1 cellular context compared by ENCODE assay signal in the genomic region with DNA sequence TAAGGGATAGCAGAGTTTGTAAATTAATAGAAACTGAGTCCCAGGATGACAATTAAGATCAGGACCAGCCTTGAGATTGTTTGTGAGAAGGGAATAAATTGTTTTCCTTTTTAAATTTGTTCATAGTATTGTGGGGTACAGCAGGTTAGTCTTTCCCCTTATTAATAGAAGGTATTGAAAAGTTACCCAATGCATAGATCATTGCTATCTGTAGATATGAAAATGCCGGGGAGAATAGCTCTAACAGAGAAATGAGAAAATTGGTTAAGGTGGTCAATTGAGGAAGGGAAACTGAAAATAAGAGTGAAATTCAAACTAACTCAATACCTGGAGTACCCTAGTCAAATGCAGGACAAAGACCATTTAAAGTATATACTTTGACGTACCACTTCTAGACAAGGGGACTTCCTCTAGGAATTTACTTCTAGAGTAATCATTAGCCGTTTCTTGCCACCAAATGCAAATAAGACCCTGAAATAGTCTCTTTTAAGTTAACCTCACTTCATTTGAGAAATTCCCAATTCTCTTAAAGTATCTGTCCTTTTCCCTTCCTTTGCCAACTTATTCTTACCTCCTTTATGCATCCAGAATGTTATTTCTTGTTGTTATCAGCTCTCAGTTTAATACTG.
A peak's percentile ranks its signal among the peaks of the same experiment; 100 is the strongest.
TF ChIP-seq lines count a peak whose summit lies in the region.

No MANE protein-coding gene starts in this region.

TF ChIP-seq in GM12878, 131 proteins besides CTCF, POLR2A, EP300 and RAD21 (continued from another document and continues in another):
- TF ChIP-seq, protein P1, sequence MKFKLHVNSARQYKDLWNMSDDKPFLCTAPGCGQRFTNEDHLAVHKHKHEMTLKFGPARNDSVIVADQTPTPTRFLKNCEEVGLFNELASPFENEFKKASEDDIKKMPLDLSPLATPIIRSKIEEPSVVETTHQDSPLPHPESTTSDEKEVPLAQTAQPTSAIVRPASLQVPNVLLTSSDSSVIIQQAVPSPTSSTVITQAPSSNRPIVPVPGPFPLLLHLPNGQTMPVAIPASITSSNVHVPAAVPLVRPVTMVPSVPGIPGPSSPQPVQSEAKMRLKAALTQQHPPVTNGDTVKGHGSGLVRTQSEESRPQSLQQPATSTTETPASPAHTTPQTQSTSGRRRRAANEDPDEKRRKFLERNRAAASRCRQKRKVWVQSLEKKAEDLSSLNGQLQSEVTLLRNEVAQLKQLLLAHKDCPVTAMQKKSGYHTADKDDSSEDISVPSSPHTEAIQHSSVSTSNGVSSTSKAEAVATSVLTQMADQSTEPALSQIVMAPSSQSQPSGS (IDR thresholded peaks at IDR 0.05; ENCODE audit: low read length): no peak
- TF ChIP-seq CBX3 (IDR thresholded peaks at IDR 0.05; ENCODE audit: borderline replicate concordance, low read depth) (no peak), TCF12 (IDR thresholded peaks at IDR 0.05; ENCODE audit: low read depth, low read length) (no peak), RUNX3 (IDR thresholded peaks at IDR 0.05; ENCODE audit: low read length) (no peak), ZNF217 (IDR thresholded peaks at IDR 0.05) (peak; percentile 77), CHD2 (IDR thresholded peaks at IDR 0.05; ENCODE audit: borderline replicate concordance, low read depth, low read length) (no peak), KLF5 (IDR thresholded peaks at IDR 0.05; ENCODE audit: partially characterized antibody) (peak; percentile 49), DPF2 (IDR thresholded peaks at IDR 0.05) (peak; percentile 74), CREM (IDR thresholded peaks at IDR 0.05; ENCODE audit: low read depth) (no peak), STAT1 (conservative IDR thresholded peaks at IDR 0.05) (no peak), NBN (IDR thresholded peaks at IDR 0.05) (peak; percentile 70; the same call in 1 of the 2 replicates), GABPA (IDR thresholded peaks at IDR 0.05; ENCODE audit: low read depth) (no peak), TARDBP (IDR thresholded peaks at IDR 0.05; ENCODE audit: borderline replicate concordance) (no peak), PAX8 (IDR thresholded peaks at IDR 0.05) (no peak), HCFC1 (IDR thresholded peaks at IDR 0.05; ENCODE audit: low read length) (no peak), MYC (IDR thresholded peaks at IDR 0.05; ENCODE audit: insufficient read depth, insufficient read length, insufficient replicate concordance, low read length, severe bottlenecking) (no peak), TBL1XR1 (IDR thresholded peaks at IDR 0.05; ENCODE audit: low read depth, low read length) (no peak), ZNF274 (IDR thresholded peaks at IDR 0.05; ENCODE audit: insufficient read depth, insufficient read length) (no peak), POLR2AphosphoS2 (IDR thresholded peaks at IDR 0.05; ENCODE audit: low read depth, low read length) (no peak), ZSCAN29 (IDR thresholded peaks at IDR 0.05) (no peak), ZNF207 (IDR thresholded peaks at IDR 0.05; ENCODE audit: borderline replicate concordance) (no peak), MYB (IDR thresholded peaks at IDR 0.05; ENCODE audit: borderline replicate concordance, low read depth, low read length) (no peak), NR2F1 (conservative IDR thresholded peaks at IDR 0.05) (no peak), STAT3 (IDR thresholded peaks at IDR 0.05; ENCODE audit: low read depth, low read length) (no peak)
- TF ChIP-seq, protein P2, sequence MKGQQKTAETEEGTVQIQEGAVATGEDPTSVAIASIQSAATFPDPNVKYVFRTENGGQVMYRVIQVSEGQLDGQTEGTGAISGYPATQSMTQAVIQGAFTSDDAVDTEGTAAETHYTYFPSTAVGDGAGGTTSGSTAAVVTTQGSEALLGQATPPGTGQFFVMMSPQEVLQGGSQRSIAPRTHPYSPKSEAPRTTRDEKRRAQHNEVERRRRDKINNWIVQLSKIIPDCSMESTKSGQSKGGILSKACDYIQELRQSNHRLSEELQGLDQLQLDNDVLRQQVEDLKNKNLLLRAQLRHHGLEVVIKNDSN (IDR thresholded peaks at IDR 0.05; ENCODE audit: borderline replicate concordance, extremely low read length, insufficient read depth, low read depth, low read length): no peak
- TF ChIP-seq, protein P3, sequence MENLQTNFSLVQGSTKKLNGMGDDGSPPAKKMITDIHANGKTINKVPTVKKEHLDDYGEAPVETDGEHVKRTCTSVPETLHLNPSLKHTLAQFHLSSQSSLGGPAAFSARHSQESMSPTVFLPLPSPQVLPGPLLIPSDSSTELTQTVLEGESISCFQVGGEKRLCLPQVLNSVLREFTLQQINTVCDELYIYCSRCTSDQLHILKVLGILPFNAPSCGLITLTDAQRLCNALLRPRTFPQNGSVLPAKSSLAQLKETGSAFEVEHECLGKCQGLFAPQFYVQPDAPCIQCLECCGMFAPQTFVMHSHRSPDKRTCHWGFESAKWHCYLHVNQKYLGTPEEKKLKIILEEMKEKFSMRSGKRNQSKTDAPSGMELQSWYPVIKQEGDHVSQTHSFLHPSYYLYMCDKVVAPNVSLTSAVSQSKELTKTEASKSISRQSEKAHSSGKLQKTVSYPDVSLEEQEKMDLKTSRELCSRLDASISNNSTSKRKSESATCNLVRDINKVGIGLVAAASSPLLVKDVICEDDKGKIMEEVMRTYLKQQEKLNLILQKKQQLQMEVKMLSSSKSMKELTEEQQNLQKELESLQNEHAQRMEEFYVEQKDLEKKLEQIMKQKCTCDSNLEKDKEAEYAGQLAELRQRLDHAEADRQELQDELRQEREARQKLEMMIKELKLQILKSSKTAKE (IDR thresholded peaks at IDR 0.05; ENCODE audit: low read depth, poor library complexity, severe bottlenecking): peak; percentile 73
- TF ChIP-seq, protein P4, sequence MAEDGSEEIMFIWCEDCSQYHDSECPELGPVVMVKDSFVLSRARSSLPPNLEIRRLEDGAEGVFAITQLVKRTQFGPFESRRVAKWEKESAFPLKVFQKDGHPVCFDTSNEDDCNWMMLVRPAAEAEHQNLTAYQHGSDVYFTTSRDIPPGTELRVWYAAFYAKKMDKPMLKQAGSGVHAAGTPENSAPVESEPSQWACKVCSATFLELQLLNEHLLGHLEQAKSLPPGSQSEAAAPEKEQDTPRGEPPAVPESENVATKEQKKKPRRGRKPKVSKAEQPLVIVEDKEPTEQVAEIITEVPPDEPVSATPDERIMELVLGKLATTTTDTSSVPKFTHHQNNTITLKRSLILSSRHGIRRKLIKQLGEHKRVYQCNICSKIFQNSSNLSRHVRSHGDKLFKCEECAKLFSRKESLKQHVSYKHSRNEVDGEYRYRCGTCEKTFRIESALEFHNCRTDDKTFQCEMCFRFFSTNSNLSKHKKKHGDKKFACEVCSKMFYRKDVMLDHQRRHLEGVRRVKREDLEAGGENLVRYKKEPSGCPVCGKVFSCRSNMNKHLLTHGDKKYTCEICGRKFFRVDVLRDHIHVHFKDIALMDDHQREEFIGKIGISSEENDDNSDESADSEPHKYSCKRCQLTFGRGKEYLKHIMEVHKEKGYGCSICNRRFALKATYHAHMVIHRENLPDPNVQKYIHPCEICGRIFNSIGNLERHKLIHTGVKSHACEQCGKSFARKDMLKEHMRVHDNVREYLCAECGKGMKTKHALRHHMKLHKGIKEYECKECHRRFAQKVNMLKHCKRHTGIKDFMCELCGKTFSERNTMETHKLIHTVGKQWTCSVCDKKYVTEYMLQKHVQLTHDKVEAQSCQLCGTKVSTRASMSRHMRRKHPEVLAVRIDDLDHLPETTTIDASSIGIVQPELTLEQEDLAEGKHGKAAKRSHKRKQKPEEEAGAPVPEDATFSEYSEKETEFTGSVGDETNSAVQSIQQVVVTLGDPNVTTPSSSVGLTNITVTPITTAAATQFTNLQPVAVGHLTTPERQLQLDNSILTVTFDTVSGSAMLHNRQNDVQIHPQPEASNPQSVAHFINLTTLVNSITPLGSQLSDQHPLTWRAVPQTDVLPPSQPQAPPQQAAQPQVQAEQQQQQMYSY (CRISPR knock-in tag; IDR thresholded peaks at IDR 0.05): no peak
- TF ChIP-seq, protein P5, sequence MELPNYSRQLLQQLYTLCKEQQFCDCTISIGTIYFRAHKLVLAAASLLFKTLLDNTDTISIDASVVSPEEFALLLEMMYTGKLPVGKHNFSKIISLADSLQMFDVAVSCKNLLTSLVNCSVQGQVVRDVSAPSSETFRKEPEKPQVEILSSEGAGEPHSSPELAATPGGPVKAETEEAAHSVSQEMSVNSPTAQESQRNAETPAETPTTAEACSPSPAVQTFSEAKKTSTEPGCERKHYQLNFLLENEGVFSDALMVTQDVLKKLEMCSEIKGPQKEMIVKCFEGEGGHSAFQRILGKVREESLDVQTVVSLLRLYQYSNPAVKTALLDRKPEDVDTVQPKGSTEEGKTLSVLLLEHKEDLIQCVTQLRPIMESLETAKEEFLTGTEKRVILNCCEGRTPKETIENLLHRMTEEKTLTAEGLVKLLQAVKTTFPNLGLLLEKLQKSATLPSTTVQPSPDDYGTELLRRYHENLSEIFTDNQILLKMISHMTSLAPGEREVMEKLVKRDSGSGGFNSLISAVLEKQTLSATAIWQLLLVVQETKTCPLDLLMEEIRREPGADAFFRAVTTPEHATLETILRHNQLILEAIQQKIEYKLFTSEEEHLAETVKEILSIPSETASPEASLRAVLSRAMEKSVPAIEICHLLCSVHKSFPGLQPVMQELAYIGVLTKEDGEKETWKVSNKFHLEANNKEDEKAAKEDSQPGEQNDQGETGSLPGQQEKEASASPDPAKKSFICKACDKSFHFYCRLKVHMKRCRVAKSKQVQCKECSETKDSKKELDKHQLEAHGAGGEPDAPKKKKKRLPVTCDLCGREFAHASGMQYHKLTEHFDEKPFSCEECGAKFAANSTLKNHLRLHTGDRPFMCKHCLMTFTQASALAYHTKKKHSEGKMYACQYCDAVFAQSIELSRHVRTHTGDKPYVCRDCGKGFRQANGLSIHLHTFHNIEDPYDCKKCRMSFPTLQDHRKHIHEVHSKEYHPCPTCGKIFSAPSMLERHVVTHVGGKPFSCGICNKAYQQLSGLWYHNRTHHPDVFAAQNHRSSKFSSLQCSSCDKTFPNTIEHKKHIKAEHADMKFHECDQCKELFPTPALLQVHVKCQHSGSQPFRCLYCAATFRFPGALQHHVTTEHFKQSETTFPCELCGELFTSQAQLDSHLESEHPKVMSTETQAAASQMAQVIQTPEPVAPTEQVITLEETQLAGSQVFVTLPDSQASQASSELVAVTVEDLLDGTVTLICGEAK (IDR thresholded peaks at IDR 0.05; ENCODE audit: borderline replicate concordance): no peak
- TF ChIP-seq, protein P6, sequence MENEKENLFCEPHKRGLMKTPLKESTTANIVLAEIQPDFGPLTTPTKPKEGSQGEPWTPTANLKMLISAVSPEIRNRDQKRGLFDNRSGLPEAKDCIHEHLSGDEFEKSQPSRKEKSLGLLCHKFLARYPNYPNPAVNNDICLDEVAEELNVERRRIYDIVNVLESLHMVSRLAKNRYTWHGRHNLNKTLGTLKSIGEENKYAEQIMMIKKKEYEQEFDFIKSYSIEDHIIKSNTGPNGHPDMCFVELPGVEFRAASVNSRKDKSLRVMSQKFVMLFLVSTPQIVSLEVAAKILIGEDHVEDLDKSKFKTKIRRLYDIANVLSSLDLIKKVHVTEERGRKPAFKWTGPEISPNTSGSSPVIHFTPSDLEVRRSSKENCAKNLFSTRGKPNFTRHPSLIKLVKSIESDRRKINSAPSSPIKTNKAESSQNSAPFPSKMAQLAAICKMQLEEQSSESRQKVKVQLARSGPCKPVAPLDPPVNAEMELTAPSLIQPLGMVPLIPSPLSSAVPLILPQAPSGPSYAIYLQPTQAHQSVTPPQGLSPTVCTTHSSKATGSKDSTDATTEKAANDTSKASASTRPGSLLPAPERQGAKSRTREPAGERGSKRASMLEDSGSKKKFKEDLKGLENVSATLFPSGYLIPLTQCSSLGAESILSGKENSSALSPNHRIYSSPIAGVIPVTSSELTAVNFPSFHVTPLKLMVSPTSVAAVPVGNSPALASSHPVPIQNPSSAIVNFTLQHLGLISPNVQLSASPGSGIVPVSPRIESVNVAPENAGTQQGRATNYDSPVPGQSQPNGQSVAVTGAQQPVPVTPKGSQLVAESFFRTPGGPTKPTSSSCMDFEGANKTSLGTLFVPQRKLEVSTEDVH (IDR thresholded peaks at IDR 0.05; ENCODE audit: low read depth, partially characterized antibody): no peak
- TF ChIP-seq, protein P7, sequence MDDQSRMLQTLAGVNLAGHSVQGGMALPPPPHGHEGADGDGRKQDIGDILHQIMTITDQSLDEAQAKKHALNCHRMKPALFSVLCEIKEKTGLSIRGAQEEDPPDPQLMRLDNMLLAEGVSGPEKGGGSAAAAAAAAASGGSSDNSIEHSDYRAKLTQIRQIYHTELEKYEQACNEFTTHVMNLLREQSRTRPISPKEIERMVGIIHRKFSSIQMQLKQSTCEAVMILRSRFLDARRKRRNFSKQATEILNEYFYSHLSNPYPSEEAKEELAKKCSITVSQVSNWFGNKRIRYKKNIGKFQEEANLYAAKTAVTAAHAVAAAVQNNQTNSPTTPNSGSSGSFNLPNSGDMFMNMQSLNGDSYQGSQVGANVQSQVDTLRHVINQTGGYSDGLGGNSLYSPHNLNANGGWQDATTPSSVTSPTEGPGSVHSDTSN (IDR thresholded peaks at IDR 0.05; ENCODE audit: insufficient replicate concordance, low read depth, low read length): no peak
- TF ChIP-seq, protein P8, sequence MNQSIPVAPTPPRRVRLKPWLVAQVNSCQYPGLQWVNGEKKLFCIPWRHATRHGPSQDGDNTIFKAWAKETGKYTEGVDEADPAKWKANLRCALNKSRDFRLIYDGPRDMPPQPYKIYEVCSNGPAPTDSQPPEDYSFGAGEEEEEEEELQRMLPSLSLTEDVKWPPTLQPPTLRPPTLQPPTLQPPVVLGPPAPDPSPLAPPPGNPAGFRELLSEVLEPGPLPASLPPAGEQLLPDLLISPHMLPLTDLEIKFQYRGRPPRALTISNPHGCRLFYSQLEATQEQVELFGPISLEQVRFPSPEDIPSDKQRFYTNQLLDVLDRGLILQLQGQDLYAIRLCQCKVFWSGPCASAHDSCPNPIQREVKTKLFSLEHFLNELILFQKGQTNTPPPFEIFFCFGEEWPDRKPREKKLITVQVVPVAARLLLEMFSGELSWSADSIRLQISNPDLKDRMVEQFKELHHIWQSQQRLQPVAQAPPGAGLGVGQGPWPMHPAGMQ (IDR thresholded peaks at IDR 0.05; ENCODE audit: borderline replicate concordance): no peak
- TF ChIP-seq, protein P9, sequence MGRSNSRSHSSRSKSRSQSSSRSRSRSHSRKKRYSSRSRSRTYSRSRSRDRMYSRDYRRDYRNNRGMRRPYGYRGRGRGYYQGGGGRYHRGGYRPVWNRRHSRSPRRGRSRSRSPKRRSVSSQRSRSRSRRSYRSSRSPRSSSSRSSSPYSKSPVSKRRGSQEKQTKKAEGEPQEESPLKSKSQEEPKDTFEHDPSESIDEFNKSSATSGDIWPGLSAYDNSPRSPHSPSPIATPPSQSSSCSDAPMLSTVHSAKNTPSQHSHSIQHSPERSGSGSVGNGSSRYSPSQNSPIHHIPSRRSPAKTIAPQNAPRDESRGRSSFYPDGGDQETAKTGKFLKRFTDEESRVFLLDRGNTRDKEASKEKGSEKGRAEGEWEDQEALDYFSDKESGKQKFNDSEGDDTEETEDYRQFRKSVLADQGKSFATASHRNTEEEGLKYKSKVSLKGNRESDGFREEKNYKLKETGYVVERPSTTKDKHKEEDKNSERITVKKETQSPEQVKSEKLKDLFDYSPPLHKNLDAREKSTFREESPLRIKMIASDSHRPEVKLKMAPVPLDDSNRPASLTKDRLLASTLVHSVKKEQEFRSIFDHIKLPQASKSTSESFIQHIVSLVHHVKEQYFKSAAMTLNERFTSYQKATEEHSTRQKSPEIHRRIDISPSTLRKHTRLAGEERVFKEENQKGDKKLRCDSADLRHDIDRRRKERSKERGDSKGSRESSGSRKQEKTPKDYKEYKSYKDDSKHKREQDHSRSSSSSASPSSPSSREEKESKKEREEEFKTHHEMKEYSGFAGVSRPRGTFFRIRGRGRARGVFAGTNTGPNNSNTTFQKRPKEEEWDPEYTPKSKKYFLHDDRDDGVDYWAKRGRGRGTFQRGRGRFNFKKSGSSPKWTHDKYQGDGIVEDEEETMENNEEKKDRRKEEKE (IDR thresholded peaks at IDR 0.05): no peak
